9 cellular contexts compared by ENCODE assay signal in genomic region chrX:134548844-134549205, GRCh38.
DNase-seq lines count a peak whose midpoint lies in the region; ATAC-seq, FAIRE-seq and TF ChIP-seq lines count a peak whose summit lies in the region.
"Had no signal": no experiment of that assay in that cellular context is flagged by ENCODE, and none has a peak within 500 bp of the region (broad histone marks: within the 10 kb centered on the region; RNA-seq: fewer than 3 reads in every experiment).

No MANE protein-coding gene starts in this region.

- intact Hi-C loops in naive thymus-derived CD4-positive, alpha-beta T cell (cut with micrococcal nuclease) = no loop called here
- intact Hi-C loops in sciatic nerve (cut with DNase I) = no loop called here

- H3K27ac ChIP-seq in HUES48 (ENCODE audit: low read depth, low read length) = peak overlapping the region; percentile 69
- H3K27ac ChIP-seq in naive thymus-derived CD4-positive, alpha-beta T cell (ENCODE audit: low read depth, low read length) = no peak overlapping the region

- peak overlapping the region; percentile 64 to 95 (median 86) for H3K4me3 Mint-ChIP-seq in naive thymus-derived CD4-positive, alpha-beta T cell

- TF ChIP-seq CTCF in AG04449 (IDR thresholded peaks at IDR 0.05; ENCODE audit: insufficient read depth, low read length, missing control alignments) = no peak
- TF ChIP-seq CTCF in bronchial epithelial cell (IDR thresholded peaks at IDR 0.05; ENCODE audit: insufficient read depth, low read length, severe bottlenecking) = no peak

- no peak for FAIRE-seq in bronchial epithelial cell (lab: Jason Lieb, UNC)
- FAIRE-seq: endometrium had no signal

- no peaks in the 10 kb centered on the region for H3K36me3 ChIP-seq in HUES48 (ENCODE audit: control insufficient read depth, insufficient read depth, low read length)
- H3K36me3 ChIP-seq in bronchial epithelial cell (ENCODE audit: control insufficient read depth, insufficient read depth, low read length) = peaks cover 1% of the 10 kb centered on the region
- no peaks in the 10 kb centered on the region for H3K36me3 ChIP-seq in naive thymus-derived CD4-positive, alpha-beta T cell (ENCODE audit: control insufficient read depth in 2 of 3, insufficient read depth in 3 of 3, low read length in 3 of 3)

- no peaks in the 10 kb centered on the region for H3K36me3 Mint-ChIP-seq in naive thymus-derived CD4-positive, alpha-beta T cell

- H3K4me1 ChIP-seq in HUES48 (ENCODE audit: control insufficient read depth, insufficient read depth, low read length) = peaks cover 75% of the 10 kb centered on the region
- H3K4me1 ChIP-seq in naive thymus-derived CD4-positive, alpha-beta T cell (ENCODE audit: control insufficient read depth in 2 of 2, insufficient read depth in 2 of 2, low read length in 2 of 2) = peaks cover 0 to 22% of the 10 kb centered on the region in 2 donors

- CTCF ChIA-PET in AG04449 (lab: Yijun Ruan, JAX) = no interaction called here
- CTCF ChIA-PET in naive thymus-derived CD4-positive, alpha-beta T cell (lab: Charles Lee) = no interaction called here

- no peak for ATAC-seq in naive thymus-derived CD4-positive, alpha-beta T cell
- ATAC-seq in sciatic nerve = no peak
- no peak for ATAC-seq in HG03159 (IDR thresholded peaks at IDR 0.05; ENCODE audit: unreplicated experiment)
- ATAC-seq in HG02885 (IDR thresholded peaks at IDR 0.05; ENCODE audit: poor library complexity, unreplicated experiment) = no peak

- DNase-seq in AG04449 (ENCODE audit: low read depth, low spot score) (no peak), bronchial epithelial cell (ENCODE audit: low read depth) (no peak), sciatic nerve (ENCODE audit: low spot score) (no peak), NCI-H187 treated with DMSO at 0.1 percent for 48 hours (lab: John Stamatoyannopoulos, UW) (no peak)
- DNase-seq in naive thymus-derived CD4-positive, alpha-beta T cell = no peak

- H3K27me3 Mint-ChIP-seq in naive thymus-derived CD4-positive, alpha-beta T cell = peaks cover 18 to 52% (median 45%) of the 10 kb centered on the region in 5 donors

- peaks cover 89% of the 10 kb centered on the region for H3K27me3 ChIP-seq in HUES48 (ENCODE audit: control insufficient read depth, insufficient read depth, low read length)
- no peaks in the 10 kb centered on the region for H3K27me3 ChIP-seq in bronchial epithelial cell (ENCODE audit: control insufficient read depth, insufficient read depth, low read length)
- H3K27me3 ChIP-seq in naive thymus-derived CD4-positive, alpha-beta T cell (ENCODE audit: control insufficient read depth in 2 of 2, insufficient read depth in 2 of 2, low read length in 2 of 2) = peaks cover 0 to 19% of the 10 kb centered on the region in 2 donors

- peak overlapping the region in 6 of 9 donors; percentile 0 to 95 (median 60) for H3K27ac Mint-ChIP-seq in naive thymus-derived CD4-positive, alpha-beta T cell

- H3K4me3 ChIP-seq in AG04449 (ENCODE audit: low read depth, low read length) (peak overlapping the region; percentile 73), HUES48 (ENCODE audit: low read depth, low read length) (peak overlapping the region; percentile 80), bronchial epithelial cell (ENCODE audit: low read depth, low read length) (peak overlapping the region; percentile 59)
- peak overlapping the region; percentile 48 for H3K4me3 ChIP-seq in naive thymus-derived CD4-positive, alpha-beta T cell (ENCODE audit: low read length)

- peaks cover 17 to 27% (median 23%) of the 10 kb centered on the region in 7 donors for H3K4me1 Mint-ChIP-seq in naive thymus-derived CD4-positive, alpha-beta T cell

- POLR2A ChIA-PET in AG04449 (lab: Yijun Ruan, JAX) = no interaction called here
- POLR2A ChIA-PET in naive thymus-derived CD4-positive, alpha-beta T cell (lab: Charles Lee) = no interaction called here

- H3K9me3 ChIP-seq in HUES48 (ENCODE audit: control insufficient read depth, insufficient read depth, low read length) = no peaks in the 10 kb centered on the region
- no peaks in the 10 kb centered on the region for H3K9me3 ChIP-seq in naive thymus-derived CD4-positive, alpha-beta T cell (ENCODE audit: control insufficient read depth in 2 of 3, low read length in 3 of 3)

- peak overlapping the region; percentile 69 for H3K9ac ChIP-seq in HUES48 (ENCODE audit: low read depth, low read length)

- H3K9me3 Mint-ChIP-seq in naive thymus-derived CD4-positive, alpha-beta T cell = peaks cover 0 to 5% (median 0%) of the 10 kb centered on the region in 11 donors
